Comparison of ENCODE assay signal across 1 cellular context in genomic region chr2:201966691-201967388, GRCh38.
TF ChIP-seq lines count a peak whose summit lies in the region.

No MANE protein-coding gene starts in this region.

TF ChIP-seq in WTC11, 78 proteins besides CTCF, POLR2A, EP300 and RAD21 (continued from another document):
- TF ChIP-seq ZSCAN18 (CRISPR knock-in tag; IDR thresholded peaks at IDR 0.05) (no peak), TEAD4 (CRISPR knock-in tag; IDR thresholded peaks at IDR 0.05) (no peak)
- TF ChIP-seq, protein P1, sequence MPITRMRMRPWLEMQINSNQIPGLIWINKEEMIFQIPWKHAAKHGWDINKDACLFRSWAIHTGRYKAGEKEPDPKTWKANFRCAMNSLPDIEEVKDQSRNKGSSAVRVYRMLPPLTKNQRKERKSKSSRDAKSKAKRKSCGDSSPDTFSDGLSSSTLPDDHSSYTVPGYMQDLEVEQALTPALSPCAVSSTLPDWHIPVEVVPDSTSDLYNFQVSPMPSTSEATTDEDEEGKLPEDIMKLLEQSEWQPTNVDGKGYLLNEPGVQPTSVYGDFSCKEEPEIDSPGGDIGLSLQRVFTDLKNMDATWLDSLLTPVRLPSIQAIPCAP (CRISPR knock-in tag; IDR thresholded peaks at IDR 0.05): no peak
- TF ChIP-seq, protein P2, sequence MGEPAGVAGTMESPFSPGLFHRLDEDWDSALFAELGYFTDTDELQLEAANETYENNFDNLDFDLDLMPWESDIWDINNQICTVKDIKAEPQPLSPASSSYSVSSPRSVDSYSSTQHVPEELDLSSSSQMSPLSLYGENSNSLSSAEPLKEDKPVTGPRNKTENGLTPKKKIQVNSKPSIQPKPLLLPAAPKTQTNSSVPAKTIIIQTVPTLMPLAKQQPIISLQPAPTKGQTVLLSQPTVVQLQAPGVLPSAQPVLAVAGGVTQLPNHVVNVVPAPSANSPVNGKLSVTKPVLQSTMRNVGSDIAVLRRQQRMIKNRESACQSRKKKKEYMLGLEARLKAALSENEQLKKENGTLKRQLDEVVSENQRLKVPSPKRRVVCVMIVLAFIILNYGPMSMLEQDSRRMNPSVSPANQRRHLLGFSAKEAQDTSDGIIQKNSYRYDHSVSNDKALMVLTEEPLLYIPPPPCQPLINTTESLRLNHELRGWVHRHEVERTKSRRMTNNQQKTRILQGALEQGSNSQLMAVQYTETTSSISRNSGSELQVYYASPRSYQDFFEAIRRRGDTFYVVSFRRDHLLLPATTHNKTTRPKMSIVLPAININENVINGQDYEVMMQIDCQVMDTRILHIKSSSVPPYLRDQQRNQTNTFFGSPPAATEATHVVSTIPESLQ (CRISPR knock-in tag; IDR thresholded peaks at IDR 0.05): no peak
TF ChIP-seq in WTC11: peak in this region for 2.
